ENCODE assay signal across 8 cellular contexts in genomic region chr5:61450880-61451279, GRCh38.
DNase-seq lines count a peak whose midpoint lies in the region; ATAC-seq and TF ChIP-seq lines count a peak whose summit lies in the region.

No MANE protein-coding gene starts in this region.

- H3K27me3 ChIP-seq in BE2C, result no peaks in the 10 kb centered on the region
- no peaks in the 10 kb centered on the region for H3K27me3 ChIP-seq in mammary epithelial cell (ENCODE audit: insufficient read depth, low read length)
- H3K27me3 ChIP-seq in muscle layer of duodenum (ENCODE audit: low read depth, low read length), result no peaks in the 10 kb centered on the region

- TF ChIP-seq CTCF in BE2C (IDR thresholded peaks at IDR 0.05; ENCODE audit: low read depth, low read length) (no peak), mammary epithelial cell (conservative IDR thresholded peaks at IDR 0.05 in 1 of 2, IDR thresholded peaks at IDR 0.05 in 1 of 2; ENCODE audit: extremely low read depth in 1 of 2, insufficient read depth in 1 of 2, low read depth in 1 of 2, low read length in 2 of 2) (no peak)

- H3K9me3 ChIP-seq in BE2C (0 out of 2 replicates have a peak, but pooled peaks cover 3% of the 10 kb centered on the region), mammary epithelial cell (replicated peaks; ENCODE audit: insufficient read depth, low read length) (peaks cover 8% of the 10 kb centered on the region), muscle layer of duodenum (ENCODE audit: control insufficient read depth in 1 of 2, low read length in 2 of 2) (no peaks in the 10 kb centered on the region)

- peak overlapping the region; percentile 59 for H3K4me2 ChIP-seq in mammary epithelial cell (ENCODE audit: insufficient read depth, low read depth, low read length)

- no peak overlapping the region for H2AFZ ChIP-seq in mammary epithelial cell (ENCODE audit: low read depth, low read length)

- H3K27ac ChIP-seq in mammary epithelial cell (ENCODE audit: insufficient read depth, low read depth, low read length), result peak overlapping the region; percentile 85
- peak overlapping the region; percentile 46 for H3K27ac ChIP-seq in muscle layer of duodenum (ENCODE audit: low read length)

- H3K79me2 ChIP-seq in mammary epithelial cell (ENCODE audit: insufficient read depth, low read length), result peaks cover 59% of the 10 kb centered on the region

- intact Hi-C loops in mammary epithelial cell (cut with micrococcal nuclease), result no loop called here

- no peak overlapping the region for H3K9ac ChIP-seq in mammary epithelial cell (ENCODE audit: insufficient read depth, low read length)

- ATAC-seq in HG03175 (IDR thresholded peaks at IDR 0.05; ENCODE audit: unreplicated experiment) (no peak), HG03439 (IDR thresholded peaks at IDR 0.05; ENCODE audit: unreplicated experiment) (no peak)

- in situ Hi-C loops in mammary epithelial cell (cut with MboI; ENCODE audit: low sequenced_read_pairs in 2 of 2), result no loop called here

- peak; percentile 40 for DNase-seq in BE2C
- peak; percentile 52 for DNase-seq in NCI-H2029 (lab: John Stamatoyannopoulos, UW)
- DNase-seq in mammary epithelial cell, result peak; percentile 31
- no peak for DNase-seq in NCI-H1436 (lab: John Stamatoyannopoulos, UW)
- no peak for DNase-seq in activated CD4-positive, CD25-positive, alpha-beta regulatory T cell treated with anti-CD3 and anti-CD28 coated beads, Interleukin-2, amount 50 U/mL, for 72 hours

- H3K4me3 ChIP-seq in BE2C (ENCODE audit: low read depth, low read length) (no peak overlapping the region), mammary epithelial cell (replicated peaks in 1 of 3; ENCODE audit: insufficient read depth in 1 of 3, low read depth in 2 of 3, low read length in 3 of 3) (no peak overlapping the region), muscle layer of duodenum (ENCODE audit: low read depth in 1 of 2, low read length in 2 of 2) (no peak overlapping the region)

- H3K36me3 ChIP-seq in BE2C, result no peaks in the 10 kb centered on the region
- no peaks in the 10 kb centered on the region for H3K36me3 ChIP-seq in mammary epithelial cell (ENCODE audit: insufficient read depth, low read length)
- no peaks in the 10 kb centered on the region for H3K36me3 ChIP-seq in muscle layer of duodenum (ENCODE audit: control insufficient read depth in 1 of 2, insufficient read depth in 2 of 2, low read length in 2 of 2)

- H3K4me1 ChIP-seq in BE2C (peaks cover 9% of the 10 kb centered on the region), mammary epithelial cell (ENCODE audit: insufficient read depth, low read length) (peaks cover 19% of the 10 kb centered on the region), muscle layer of duodenum (ENCODE audit: control insufficient read depth in 1 of 2, insufficient read depth in 2 of 2, low read length in 2 of 2) (peaks cover 6 to 32% of the 10 kb centered on the region in 2 donors)

- dilution Hi-C loops in mammary epithelial cell (cut with HindIII; ENCODE audit: low sequenced_read_pairs), result no loop called here

- no TSS peak for BruUV-seq in mammary epithelial cell (replicated peaks; lab: Mats Ljungman, UMichigan)

- CTCF ChIA-PET in mammary epithelial cell (lab: Charles Lee; ENCODE audit: low non-redundant PET), result no interaction called here

- H4K20me1 ChIP-seq in mammary epithelial cell (ENCODE audit: insufficient read depth, low read length), result no peaks in the 10 kb centered on the region

Comparison
In these comparisons a context has a peak if more than half of its experiments do, and no peak if none do; other contexts are left out.
1. DNase-seq: peak in BE2C (single experiment), NCI-H2029 (single experiment) and mammary epithelial cell (single experiment); none in NCI-H1436 (single experiment) and activated CD4-positive, CD25-positive, alpha-beta regulatory T cell treated with anti-CD3 and anti-CD28 coated beads, Interleukin-2, amount 50 U/mL, for 72 hours (single experiment).